Comparison of ENCODE assay signal across 11 cellular contexts in genomic region chr4:9444114-9444513, GRCh38. TPM values are rescaled to one million over a fixed set of nuclear protein-coding genes. Genes with fewer than 3 reads are reported as not detected.
"Had no signal": no experiment of that assay in that cellular context is flagged by ENCODE, and none has a peak within 500 bp of the region (broad histone marks: within the 10 kb centered on the region; RNA-seq: fewer than 3 reads in every experiment).

DEFB131A (plus strand) TSS chr4:9444414; CDS start chr4:9444534, 120 bp downstream.

RNA-seq across cellular contexts. Expression of gene DEFB131A, which starts in this region (rescaled TPM):
- total RNA-seq: OCI-LY7, PC-3, PC-9, Peyer's patch, Right ventricle myocardium inferior, Right ventricle myocardium superior, RPMI7951, SJCRH30, SJSA1, SK-MEL-5 had no signal
- polyA plus RNA-seq: SK-N-SH had no signal
